1 cellular context compared by ENCODE assay signal in the genomic region with DNA sequence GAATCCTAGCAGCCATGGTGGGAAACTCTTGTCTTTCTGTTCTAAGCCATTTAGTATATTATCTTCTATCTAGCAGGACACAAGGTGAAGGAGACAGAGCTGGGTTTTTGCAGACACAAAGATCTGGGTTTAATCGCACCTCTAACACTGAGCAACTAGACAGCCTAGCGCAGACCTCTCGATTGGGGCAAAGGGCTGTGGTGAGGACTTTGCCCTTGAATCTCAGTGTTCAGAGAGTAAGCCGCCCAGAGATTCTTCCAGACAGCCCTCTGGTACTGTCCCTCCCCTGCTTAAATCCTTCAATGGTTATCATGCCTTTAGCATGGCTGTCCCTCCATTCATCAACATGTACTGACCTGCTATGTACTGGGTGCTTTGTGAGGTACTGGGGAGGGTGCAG.
A peak's percentile ranks its signal among the peaks of the same experiment; 100 is the strongest.
TF ChIP-seq lines count a peak whose summit lies in the region.

No MANE protein-coding gene starts in this region.

TF ChIP-seq in HepG2, 621 proteins besides CTCF, POLR2A, EP300 and RAD21 (continued from another document):
- TF ChIP-seq ARID5B (CRISPR knock-in tag; IDR thresholded peaks at IDR 0.05) = 0 out of 2 replicates have a peak, but pooled peaks have one; percentile 14
- no peak for TF ChIP-seq THYN1 (CRISPR knock-in tag; IDR thresholded peaks at IDR 0.05; ENCODE audit: borderline replicate concordance, low read depth)
- peak; percentile 25; the same call in 1 of the 2 replicates for TF ChIP-seq RARA (CRISPR knock-in tag; IDR thresholded peaks at IDR 0.05)
- TF ChIP-seq AHDC1 (CRISPR knock-in tag; IDR thresholded peaks at IDR 0.05; ENCODE audit: borderline replicate concordance) = no peak
- TF ChIP-seq HNF4A (CRISPR knock-in tag; IDR thresholded peaks at IDR 0.05) = peak; percentile 74
- TF ChIP-seq HNF4G (IDR thresholded peaks at IDR 0.05; ENCODE audit: borderline replicate concordance, low read depth, low read length) = peak; percentile 76
- no peak for TF ChIP-seq HNF4G (CRISPR knock-in tag; IDR thresholded peaks at IDR 0.05; ENCODE audit: borderline replicate concordance, low read depth)
- no peak for TF ChIP-seq HNRNPUL1 (IDR thresholded peaks at IDR 0.05; ENCODE audit: low read depth, low read length)
- 0 out of 2 replicates have a peak, but pooled peaks have one; percentile 33 for TF ChIP-seq NCOR1 (IDR thresholded peaks at IDR 0.05; ENCODE audit: borderline replicate concordance, low read length)
- TF ChIP-seq RXRB (CRISPR knock-in tag; IDR thresholded peaks at IDR 0.05; ENCODE audit: borderline replicate concordance) = peak; percentile 32; the same call in 1 of the 2 replicates
- TF ChIP-seq SALL1 (CRISPR knock-in tag; IDR thresholded peaks at IDR 0.05) = 0 out of 2 replicates have a peak, but pooled peaks have one; percentile 17
- TF ChIP-seq RXRA (CRISPR knock-in tag; IDR thresholded peaks at IDR 0.05) = no peak
